24 cellular contexts compared by ENCODE assay signal in genomic region chr17:20172378-20172775, GRCh38.
DNase-seq lines count a peak whose midpoint lies in the region; ATAC-seq, FAIRE-seq and TF ChIP-seq lines count a peak whose summit lies in the region.
"Had no signal": no experiment of that assay in that cellular context is flagged by ENCODE, and none has a peak within 500 bp of the region (broad histone marks: within the 10 kb centered on the region; RNA-seq: fewer than 3 reads in every experiment).

No MANE protein-coding gene starts in this region.

- no peak overlapping the region for H3K27ac Mint-ChIP-seq in stimulated activated memory B cell treated with anti-CD40 and anti-IgM and Interleukin-4, amounts not matched to agents 10 μg/mL and 1 μg/mL and 100 μg/mL, for 72 hours
- H3K27ac Mint-ChIP-seq: activated naive CD4-positive, alpha-beta T cell treated with anti-CD3 and anti-CD28 coated beads, Interleukin-2, amount 10 ng/mL, durations not matched to agents 7 days and 5 days had no signal

- no peak overlapping the region for H3K4me3 ChIP-seq in HAP-1
- H3K4me3 ChIP-seq: upper lobe of left lung had no signal

- no peaks in the 10 kb centered on the region for H3K9me3 Mint-ChIP-seq in stimulated activated memory B cell treated with anti-CD40 and anti-IgM and Interleukin-4, amounts not matched to agents 10 μg/mL and 1 μg/mL and 100 μg/mL, for 72 hours
- H3K9me3 Mint-ChIP-seq: activated naive CD4-positive, alpha-beta T cell treated with anti-CD3 and anti-CD28 coated beads, Interleukin-2, amount 10 ng/mL, durations not matched to agents 7 days and 5 days; CD8-positive, alpha-beta memory T cell had no signal

- H3K4me1 Mint-ChIP-seq in stimulated activated memory B cell treated with anti-CD40 and anti-IgM and Interleukin-4, amounts not matched to agents 10 μg/mL and 1 μg/mL and 100 μg/mL, for 72 hours = peaks cover 10% of the 10 kb centered on the region
- H3K4me1 Mint-ChIP-seq: activated naive CD4-positive, alpha-beta T cell treated with anti-CD3 and anti-CD28 coated beads, Interleukin-2, amount 10 ng/mL, durations not matched to agents 7 days and 5 days; CD8-positive, alpha-beta memory T cell had no signal

- no peaks in the 10 kb centered on the region for H3K36me3 Mint-ChIP-seq in stimulated activated memory B cell treated with anti-CD40 and anti-IgM and Interleukin-4, amounts not matched to agents 10 μg/mL and 1 μg/mL and 100 μg/mL, for 72 hours
- H3K36me3 Mint-ChIP-seq: activated naive CD4-positive, alpha-beta T cell treated with anti-CD3 and anti-CD28 coated beads, Interleukin-2, amount 10 ng/mL, durations not matched to agents 7 days and 5 days; CD8-positive, alpha-beta memory T cell had no signal

- no peaks in the 10 kb centered on the region for H3K9me3 ChIP-seq in HAP-1
- H3K9me3 ChIP-seq: upper lobe of left lung had no signal

- ATAC-seq in SK-N-SH treated with all-trans-retinoic acid at 6 μM for 48 hours = peak; percentile 23
- peak; percentile 27 for ATAC-seq in stimulated activated memory B cell treated with anti-CD40 and anti-IgM and Interleukin-4, amounts not matched to agents 10 μg/mL and 1 μg/mL and 100 μg/mL, for 72 hours

- in situ Hi-C loops in HAP-1 (cut with MboI; ENCODE audit: low sequenced_read_pairs) = no loop called here

- no peaks in the 10 kb centered on the region for H3K4me1 ChIP-seq in HAP-1
- H3K4me1 ChIP-seq: upper lobe of left lung had no signal

- no peak for TF ChIP-seq CTCF in D721Med (IDR thresholded peaks at IDR 0.05; ENCODE audit: insufficient read depth, missing control alignments)

- H3K27me3 Mint-ChIP-seq in stimulated activated memory B cell treated with anti-CD40 and anti-IgM and Interleukin-4, amounts not matched to agents 10 μg/mL and 1 μg/mL and 100 μg/mL, for 72 hours = no peaks in the 10 kb centered on the region

- no peaks in the 10 kb centered on the region for H3K36me3 ChIP-seq in HAP-1 (replicated peaks)
- H3K36me3 ChIP-seq: upper lobe of left lung had no signal

- FAIRE-seq in HTR-8/SVneo (lab: Jason Lieb, UNC) (peak; percentile 46), D721Med (lab: Jason Lieb, UNC) (no peak)

- DNase-seq in HTR-8/SVneo (ENCODE audit: insufficient read length, low spot score) (no peak), islet precursor cell (peak; percentile 79), NCI-H1930 (lab: John Stamatoyannopoulos, UW) (no peak), HAP-1 (ENCODE audit: low spot score in 2 of 2) (no peak), D721Med (ENCODE audit: insufficient read length, low spot score) (no peak)
- DNase-seq: activated CD8-positive, alpha-beta memory T cell treated with anti-CD3 and anti-CD28 coated beads for 24 hours; activated naive CD4-positive, alpha-beta T cell treated with anti-CD3 and anti-CD28 coated beads, Interleukin-2, amount 10 ng/mL, durations not matched to agents 7 days and 5 days; activated T-cell treated with anti-CD3 and anti-CD28 coated beads, Interleukin-2, amount 50 U/mL, for 48 hours; AML-193; anterior cingulate cortex; CD8-positive, alpha-beta memory T cell; cerebellar nuclear complex; effector CD4-positive, alpha-beta T cell; foreskin melanocyte; KG1; left cardiac atrium; NCI-H1694 treated with DMSO at 0.1 percent for 48 hours; NCI-H774; nucleus accumbens; stimulated activated CD4-positive, alpha-beta T cell treated with anti-CD3 and anti-CD28 coated beads, Interleukin-4, amount 100 ng/mL, for 4 hours; T1000; upper lobe of left lung had no signal

- H3K27me3 ChIP-seq in HAP-1 (ENCODE audit: low read depth) = no peaks in the 10 kb centered on the region
- H3K27me3 ChIP-seq: upper lobe of left lung had no signal

- no peak overlapping the region for H3K4me3 Mint-ChIP-seq in stimulated activated memory B cell treated with anti-CD40 and anti-IgM and Interleukin-4, amounts not matched to agents 10 μg/mL and 1 μg/mL and 100 μg/mL, for 72 hours
- H3K4me3 Mint-ChIP-seq: activated naive CD4-positive, alpha-beta T cell treated with anti-CD3 and anti-CD28 coated beads, Interleukin-2, amount 10 ng/mL, durations not matched to agents 7 days and 5 days; CD8-positive, alpha-beta memory T cell had no signal

TF ChIP-seq in SK-N-SH treated with all-trans-retinoic acid at 6 μM for 48 hours, 23 proteins besides CTCF, POLR2A, EP300 and RAD21:
- TF ChIP-seq ARNTL (CRISPR knock-in tag; IDR thresholded peaks at IDR 0.05; ENCODE audit: borderline replicate concordance, low read depth) (no peak), ISL1 (CRISPR knock-in tag; IDR thresholded peaks at IDR 0.05) (no peak)
